21 cellular contexts compared by ENCODE assay signal in the genomic region with DNA sequence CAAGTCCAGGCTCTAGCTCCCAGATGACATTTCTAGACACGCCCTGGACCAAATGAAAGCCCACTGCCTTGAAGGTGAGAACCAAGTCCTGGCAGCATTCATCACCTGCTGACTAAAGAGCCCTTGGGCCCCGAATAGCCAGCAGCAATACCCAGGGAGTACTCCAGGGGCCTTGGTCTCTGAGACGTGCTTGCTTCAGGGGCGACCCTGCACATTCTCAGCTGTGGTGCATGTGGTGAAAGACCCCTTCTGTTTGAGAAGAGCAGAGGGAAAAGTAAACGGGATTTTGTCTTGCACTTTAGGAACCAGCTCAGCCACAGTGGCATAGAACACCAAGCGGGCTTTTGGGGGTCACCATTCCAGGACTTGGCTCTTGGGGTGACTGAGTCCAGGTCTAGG.
"Had no signal": no experiment of that assay in that cellular context is flagged by ENCODE, and none has a peak within 500 bp of the region (broad histone marks: within the 10 kb centered on the region; RNA-seq: fewer than 3 reads in every experiment).

No MANE protein-coding gene starts in this region.

- H3K9me3 ChIP-seq: psoas muscle, suprapubic skin, thoracic aorta, tibial artery, upper lobe of right lung had no signal

- H3K4me1 ChIP-seq: left ventricle myocardium inferior, parathyroid adenoma, psoas muscle, suprapubic skin, tibial artery, upper lobe of right lung had no signal

- H3K36me3 ChIP-seq: left ventricle myocardium inferior, suprapubic skin, thoracic aorta, tibial artery, upper lobe of right lung had no signal

- DNase-seq: immature natural killer cell; left ventricle myocardium inferior; naive thymus-derived CD8-positive, alpha-beta T cell; psoas muscle; stimulated activated CD4-positive, alpha-beta T cell treated with anti-CD3 and anti-CD28 coated beads, Interleukin-12 subunit alpha, Interleukin-12 subunit beta, amount 100 ng/mL, for 4 hours; stimulated activated CD4-positive, alpha-beta T cell treated with anti-CD3 and anti-CD28 coated beads, Interleukin-15, amount 100 ng/mL, for 24 hours; stimulated activated CD4-positive, alpha-beta T cell treated with anti-CD3 and anti-CD28 coated beads, Interleukin-2, amount 100 ng/mL, for 24 hours; stimulated activated CD4-positive, alpha-beta T cell treated with anti-CD3 and anti-CD28 coated beads, Interleukin-4, amount 100 ng/mL, for 1 hour; stimulated activated naive B cell treated with anti-CD40 and anti-IgM and Interleukin-4, amounts not matched to agents 10 μg/mL and 1 μg/mL and 100 μg/mL, for 72 hours; stimulated activated naive CD8-positive, alpha-beta T cell treated with anti-CD3 and anti-CD28 coated beads, Interleukin-15, Interleukin-2, amounts not matched to agents 100 U/mL and 50 U/mL, for 24 hours; tibial artery; trophoblast cell; upper lobe of right lung had no signal

- H3K27ac ChIP-seq: left ventricle myocardium inferior, parathyroid adenoma, psoas muscle, skin epidermis, suprapubic skin, thoracic aorta, tibial artery, upper lobe of right lung had no signal

- H3K27me3 ChIP-seq: tibial artery, upper lobe of right lung had no signal

- ATAC-seq: naive thymus-derived CD8-positive, alpha-beta T cell; psoas muscle; sciatic nerve; stimulated activated naive B cell treated with anti-CD40 and anti-IgM and Interleukin-4, amounts not matched to agents 10 μg/mL and 1 μg/mL and 100 μg/mL, for 72 hours; stimulated activated naive CD8-positive, alpha-beta T cell treated with anti-CD3 and anti-CD28 coated beads, Interleukin-15, Interleukin-2, amounts not matched to agents 100 U/mL and 50 U/mL, for 24 hours; upper lobe of right lung had no signal

- H3K4me1 Mint-ChIP-seq: immature natural killer cell; memory B cell; naive thymus-derived CD8-positive, alpha-beta T cell; nephron; stimulated activated naive B cell treated with anti-CD40 and anti-IgM and Interleukin-4, amounts not matched to agents 10 μg/mL and 1 μg/mL and 100 μg/mL, for 72 hours had no signal

- H3K4me3 ChIP-seq: left ventricle myocardium inferior, psoas muscle, skin epidermis, suprapubic skin, thoracic aorta, tibial artery, upper lobe of right lung had no signal

- H3K36me3 Mint-ChIP-seq: memory B cell; stimulated activated naive B cell treated with anti-CD40 and anti-IgM and Interleukin-4, amounts not matched to agents 10 μg/mL and 1 μg/mL and 100 μg/mL, for 72 hours had no signal

- H3K4me3 Mint-ChIP-seq: immature natural killer cell; memory B cell; naive thymus-derived CD8-positive, alpha-beta T cell; nephron; neural crest cell; stimulated activated naive B cell treated with anti-CD40 and anti-IgM and Interleukin-4, amounts not matched to agents 10 μg/mL and 1 μg/mL and 100 μg/mL, for 72 hours had no signal

- H3K27ac Mint-ChIP-seq: immature natural killer cell; memory B cell; nephron; stimulated activated naive B cell treated with anti-CD40 and anti-IgM and Interleukin-4, amounts not matched to agents 10 μg/mL and 1 μg/mL and 100 μg/mL, for 72 hours had no signal
